In genomic region chr1:61300899-61301298, GRCh38 we compare ENCODE assay signal across 25 cellular contexts.
DNase-seq lines count a peak whose midpoint lies in the region; ATAC-seq, FAIRE-seq and TF ChIP-seq lines count a peak whose summit lies in the region.
"Had no signal": no experiment of that assay in that cellular context is flagged by ENCODE, and none has a peak within 500 bp of the region (broad histone marks: within the 10 kb centered on the region; RNA-seq: fewer than 3 reads in every experiment).

No MANE protein-coding gene starts in this region.

- peaks cover 5% of the 10 kb centered on the region for H3K9me3 Mint-ChIP-seq in activated CD8-positive, alpha-beta T cell treated with anti-CD3 and anti-CD28 coated beads for 36 hours
- no peaks in the 10 kb centered on the region for H3K9me3 Mint-ChIP-seq in activated CD8-positive, alpha-beta T cell treated with anti-CD3 and anti-CD28 coated beads, Interleukin-2, amount 10 ng/mL, durations not matched to agents 7 days and 5 days (ENCODE audit: insufficient read depth)
- H3K9me3 Mint-ChIP-seq: activated naive CD4-positive, alpha-beta T cell treated with anti-CD3 and anti-CD28 coated beads, Interleukin-2, amount 10 ng/mL, durations not matched to agents 7 days and 5 days; HFFc6 had no signal

- peaks cover 0 to 19% (median 11%) of the 10 kb centered on the region in 4 experiments; a peak in 5 of 7 replicates for H3K4me1 ChIP-seq in H1 (replicated peaks in 1 of 4; ENCODE audit: control insufficient read depth in 3 of 4, insufficient read depth in 4 of 4, low read length in 3 of 4)
- peaks cover 0 to 6% of the 10 kb centered on the region in 2 donors for H3K4me1 ChIP-seq in muscle layer of duodenum (ENCODE audit: control insufficient read depth in 1 of 2, insufficient read depth in 2 of 2, low read length in 2 of 2)

- no peak overlapping the region for H2BK12ac ChIP-seq in H1 (ENCODE audit: low read depth, low read length)

- H3K18ac ChIP-seq in H1 (ENCODE audit: extremely low read depth, low read length), result no peak overlapping the region

- CTCF ChIA-PET in activated CD8-positive, alpha-beta T cell treated with anti-CD3 and anti-CD28 coated beads for 36 hours (lab: Charles Lee), result interaction anchor here (1.0 to 2.5 kb wide), 3 partner anchors 19 to 251 kb away, joined by 3 to 9 read pairs (median 4); no protein-coding TSS in a partner anchor
- CTCF ChIA-PET in activated CD8-positive, alpha-beta T cell treated with anti-CD3 and anti-CD28 coated beads, Interleukin-2, amount 10 ng/mL, durations not matched to agents 7 days and 5 days (lab: Charles Lee), result interaction anchor here (1.3 to 2.5 kb wide), 3 partner anchors 18 to 251 kb away, joined by 5 to 9 read pairs (median 6); no protein-coding TSS in a partner anchor
- CTCF ChIA-PET in H1 (lab: Charles Lee; ENCODE audit: partially characterized antibody), result interaction anchor here (0.8 to 1.8 kb wide), 7 partner anchors 11 to 259 kb away, joined by 3 to 5 read pairs (median 3); no protein-coding TSS in a partner anchor

- no peak overlapping the region for H2AFZ ChIP-seq in H1 (ENCODE audit: low read length)

- no peak overlapping the region for H3K14ac ChIP-seq in H1 (ENCODE audit: insufficient read length)

- peak overlapping the region; percentile 53 for H3K27ac Mint-ChIP-seq in activated CD8-positive, alpha-beta T cell treated with anti-CD3 and anti-CD28 coated beads for 36 hours
- H3K27ac Mint-ChIP-seq in activated CD8-positive, alpha-beta T cell treated with anti-CD3 and anti-CD28 coated beads, Interleukin-2, amount 10 ng/mL, durations not matched to agents 7 days and 5 days, result no peak overlapping the region
- H3K27ac Mint-ChIP-seq: activated naive CD4-positive, alpha-beta T cell treated with anti-CD3 and anti-CD28 coated beads, Interleukin-2, amount 10 ng/mL, durations not matched to agents 7 days and 5 days; HFFc6; naive B cell had no signal

- TF ChIP-seq CTCF in activated CD8-positive, alpha-beta T cell treated with anti-CD3 and anti-CD28 coated beads for 36 hours (IDR thresholded peaks at IDR 0.05), result no peak
- TF ChIP-seq CTCF in C4-2B (conservative IDR thresholded peaks at IDR 0.05), result 0 out of 2 replicates have a peak, but pooled peaks have one; percentile 0
- no peak for TF ChIP-seq CTCF in H1 (IDR thresholded peaks at IDR 0.05; ENCODE audit: control extremely low read depth in 1 of 3, insufficient read depth in 1 of 3, low read depth in 1 of 3, low read length in 3 of 3)

- H3K36me3 ChIP-seq in H1 (ENCODE audit: control insufficient read depth in 2 of 4, insufficient read depth in 4 of 4, low read length in 3 of 4) (no peaks in the 10 kb centered on the region), muscle layer of duodenum (ENCODE audit: control insufficient read depth in 1 of 2, insufficient read depth in 2 of 2, low read length in 2 of 2) (no peaks in the 10 kb centered on the region)
- H3K36me3 ChIP-seq: vagina had no signal

- no peak overlapping the region for H2BK5ac ChIP-seq in H1 (ENCODE audit: low read depth, low read length)

- peaks cover 7% of the 10 kb centered on the region for H3K36me3 Mint-ChIP-seq in activated CD8-positive, alpha-beta T cell treated with anti-CD3 and anti-CD28 coated beads for 36 hours (ENCODE audit: low read depth)
- no peaks in the 10 kb centered on the region for H3K36me3 Mint-ChIP-seq in activated CD8-positive, alpha-beta T cell treated with anti-CD3 and anti-CD28 coated beads, Interleukin-2, amount 10 ng/mL, durations not matched to agents 7 days and 5 days (ENCODE audit: low read depth)
- H3K36me3 Mint-ChIP-seq: activated naive CD4-positive, alpha-beta T cell treated with anti-CD3 and anti-CD28 coated beads, Interleukin-2, amount 10 ng/mL, durations not matched to agents 7 days and 5 days had no signal

- H2BK15ac ChIP-seq in H1 (ENCODE audit: low read length), result no peak overlapping the region

- H2BK20ac ChIP-seq in H1 (ENCODE audit: low read length), result no peak overlapping the region

- H3K4me3 Mint-ChIP-seq in activated CD8-positive, alpha-beta T cell treated with anti-CD3 and anti-CD28 coated beads for 36 hours, result no peak overlapping the region
- no peak overlapping the region for H3K4me3 Mint-ChIP-seq in activated CD8-positive, alpha-beta T cell treated with anti-CD3 and anti-CD28 coated beads, Interleukin-2, amount 10 ng/mL, durations not matched to agents 7 days and 5 days
- H3K4me3 Mint-ChIP-seq: activated naive CD4-positive, alpha-beta T cell treated with anti-CD3 and anti-CD28 coated beads, Interleukin-2, amount 10 ng/mL, durations not matched to agents 7 days and 5 days; HFFc6; naive B cell had no signal

- H3K4ac ChIP-seq in H1 (replicated peaks; ENCODE audit: insufficient read length, low read depth, low read length), result no peak overlapping the region

- H4K8ac ChIP-seq in H1 (ENCODE audit: extremely low read depth, insufficient read depth, low read length), result no peak overlapping the region

- no peak overlapping the region for H4K91ac ChIP-seq in H1 (replicated peaks; ENCODE audit: insufficient read length, low read length)

- TF ChIP-seq RAD21 in H1 (IDR thresholded peaks at IDR 0.05 in 1 of 2, conservative IDR thresholded peaks at IDR 0.05 in 1 of 2; ENCODE audit: low read depth in 2 of 2, low read length in 2 of 2), result no peak

- intact Hi-C loops in activated CD8-positive, alpha-beta T cell treated with anti-CD3 and anti-CD28 coated beads for 36 hours (cut with micrococcal nuclease), result no loop called here

- H3K4me3 ChIP-seq in H1 (ENCODE audit: extremely low read depth in 1 of 4, insufficient read depth in 2 of 4, low read depth in 3 of 4, low read length in 4 of 4) (peak overlapping the region in 1 of 4 experiments; percentile 3; a peak in 1 of 8 replicates), muscle layer of duodenum (ENCODE audit: low read depth in 1 of 2, low read length in 2 of 2) (no peak overlapping the region)
- H3K4me3 ChIP-seq: vagina had no signal

- no peak overlapping the region for H3K23ac ChIP-seq in H1 (ENCODE audit: insufficient read length)

- H3K27me3 Mint-ChIP-seq in activated CD8-positive, alpha-beta T cell treated with anti-CD3 and anti-CD28 coated beads for 36 hours, result peaks cover 1% of the 10 kb centered on the region
- no peaks in the 10 kb centered on the region for H3K27me3 Mint-ChIP-seq in activated CD8-positive, alpha-beta T cell treated with anti-CD3 and anti-CD28 coated beads, Interleukin-2, amount 10 ng/mL, durations not matched to agents 7 days and 5 days (ENCODE audit: low read depth)
- H3K27me3 Mint-ChIP-seq: activated naive CD4-positive, alpha-beta T cell treated with anti-CD3 and anti-CD28 coated beads, Interleukin-2, amount 10 ng/mL, durations not matched to agents 7 days and 5 days had no signal

- H3K79me1 ChIP-seq in H1 (ENCODE audit: low read depth, low read length), result no peaks in the 10 kb centered on the region

- H3K4me2 ChIP-seq in H1 (ENCODE audit: insufficient read depth in 1 of 2, low read depth in 2 of 2, low read length in 2 of 2), result no peak overlapping the region

- no peak overlapping the region for H3K9ac ChIP-seq in H1 (replicated peaks in 1 of 4; ENCODE audit: extremely low read depth in 1 of 4, low read depth in 3 of 4, low read length in 3 of 4)

- no peak overlapping the region for H3K56ac ChIP-seq in H1 (replicated peaks; ENCODE audit: insufficient read length, low read depth, low read length)

- ATAC-seq in activated CD8-positive, alpha-beta T cell treated with anti-CD3 and anti-CD28 coated beads for 36 hours, result no peak
- no peak for ATAC-seq in activated CD8-positive, alpha-beta T cell treated with anti-CD3 and anti-CD28 coated beads, Interleukin-2, amount 10 ng/mL, durations not matched to agents 7 days and 5 days
- no peak for ATAC-seq in GM18909 (IDR thresholded peaks at IDR 0.05; ENCODE audit: poor library complexity, unreplicated experiment)

- no peak overlapping the region for H2AK5ac ChIP-seq in H1 (ENCODE audit: low read depth, low read length)

- no peaks in the 10 kb centered on the region for H3K79me2 ChIP-seq in H1 (ENCODE audit: control insufficient read depth in 1 of 2, insufficient read depth in 2 of 2, low read length in 2 of 2)

- H4K20me1 ChIP-seq in H1 (replicated peaks in 1 of 2; ENCODE audit: control insufficient read depth in 1 of 2, insufficient read depth in 2 of 2, low read length in 2 of 2), result no peaks in the 10 kb centered on the region

- DNase-seq in activated CD8-positive, alpha-beta T cell treated with anti-CD3 and anti-CD28 coated beads for 36 hours, result no peak
- no peak for DNase-seq in activated CD8-positive, alpha-beta T cell treated with anti-CD3 and anti-CD28 coated beads, Interleukin-2, amount 10 ng/mL, durations not matched to agents 7 days and 5 days
- DNase-seq in H1 (ENCODE audit: low read depth in 1 of 2, low spot score in 2 of 2) (no peak), activated gamma-delta T cell treated with Interleukin-2 at 50 U/mL for 16 hours (no peak), 8988T (no peak)
- DNase-seq: ACHN; activated CD4-positive, alpha-beta T cell treated with anti-CD3 and anti-CD28 coated beads for 4 hours; activated naive CD4-positive, alpha-beta T cell treated with anti-CD3 and anti-CD28 coated beads, Interleukin-2, amount 10 ng/mL, durations not matched to agents 7 days and 5 days; aorta; C1 segment of cervical spinal cord; EL; HFFc6; IMR-90; naive B cell; NCI-H1436; NCI-H2171; NCI-H526 treated with DMSO at 0.1 percent for 48 hours; retina; substantia nigra had no signal

- H3K23me2 ChIP-seq in H1 (ENCODE audit: low read depth, low read length), result no peaks in the 10 kb centered on the region

- WGBS in H1 (ENCODE audit: extremely low coverage in 1 of 2, insufficient coverage in 1 of 2, insufficient read length in 1 of 2, insufficient replicate concordance in 2 of 2, low coverage in 1 of 2, low lambda C conversion rate in 2 of 2, missing lambda C conversion rate in 1 of 2), 2 experiments, result 13% methylated on average over 3 of the region's 3 CpGs; no CpG with 5 or more reads in 1 of the 2 experiments

- H3K27ac ChIP-seq in C4-2B (no peak overlapping the region), H1 (ENCODE audit: low read depth, low read length) (no peak overlapping the region), muscle layer of duodenum (ENCODE audit: low read length) (peak overlapping the region; percentile 71)
- H3K27ac ChIP-seq: vagina had no signal

- peaks cover 31% of the 10 kb centered on the region for H3K4me1 Mint-ChIP-seq in activated CD8-positive, alpha-beta T cell treated with anti-CD3 and anti-CD28 coated beads for 36 hours (ENCODE audit: low read depth)
- H3K4me1 Mint-ChIP-seq in activated CD8-positive, alpha-beta T cell treated with anti-CD3 and anti-CD28 coated beads, Interleukin-2, amount 10 ng/mL, durations not matched to agents 7 days and 5 days (ENCODE audit: low read depth), result peaks cover 6% of the 10 kb centered on the region
- H3K4me1 Mint-ChIP-seq: naive B cell had no signal

- no peak overlapping the region for H2BK120ac ChIP-seq in H1 (replicated peaks; ENCODE audit: low read depth, low read length)

- POLR2A ChIA-PET in activated CD8-positive, alpha-beta T cell treated with anti-CD3 and anti-CD28 coated beads for 36 hours (lab: Charles Lee), result interaction anchor here (1.9 kb wide), 1 partner anchor 18 kb away, joined by 5 read pairs; no protein-coding TSS in a partner anchor
- POLR2A ChIA-PET in activated CD8-positive, alpha-beta T cell treated with anti-CD3 and anti-CD28 coated beads, Interleukin-2, amount 10 ng/mL, durations not matched to agents 7 days and 5 days (lab: Charles Lee), result no interaction called here
- POLR2A ChIA-PET in H1 (lab: Charles Lee; ENCODE audit: partially characterized antibody), result no interaction called here

- TF ChIP-seq EP300 in H1 (IDR thresholded peaks at IDR 0.05; ENCODE audit: borderline replicate concordance in 1 of 2, low read depth in 2 of 2, low read length in 2 of 2), result no peak

- H3K9me3 ChIP-seq in H1 (ENCODE audit: insufficient read depth in 2 of 2, low read depth in 1 of 2, low read length in 1 of 2) (0 out of 4 replicates have a peak, but pooled peaks cover 0 to 3% of the 10 kb centered on the region in 2 experiments), muscle layer of duodenum (ENCODE audit: control insufficient read depth in 1 of 2, low read length in 2 of 2) (no peaks in the 10 kb centered on the region)
- H3K9me3 ChIP-seq: vagina had no signal

- no peak for TF ChIP-seq POLR2A in H1 (IDR thresholded peaks at IDR 0.05; ENCODE audit: control extremely low read depth in 1 of 2, low read depth in 2 of 2, low read length in 2 of 2)

- no peaks in the 10 kb centered on the region for H3K27me3 ChIP-seq in H1 (replicated peaks in 1 of 4; ENCODE audit: control insufficient read depth in 3 of 4, extremely low read depth in 1 of 4, insufficient read depth in 3 of 4, low read length in 3 of 4)
- no peaks in the 10 kb centered on the region for H3K27me3 ChIP-seq in muscle layer of duodenum (ENCODE audit: low read depth, low read length)
- H3K27me3 ChIP-seq: vagina had no signal

- H4K5ac ChIP-seq in H1 (ENCODE audit: insufficient read length, low read depth, low read length), result peak overlapping the region; percentile 55

- peak; percentile 13 for FAIRE-seq in H1 (lab: Jason Lieb, UNC)
- FAIRE-seq: D721Med, islet of Langerhans had no signal
